10 cellular contexts compared by ENCODE assay signal in the genomic region with DNA sequence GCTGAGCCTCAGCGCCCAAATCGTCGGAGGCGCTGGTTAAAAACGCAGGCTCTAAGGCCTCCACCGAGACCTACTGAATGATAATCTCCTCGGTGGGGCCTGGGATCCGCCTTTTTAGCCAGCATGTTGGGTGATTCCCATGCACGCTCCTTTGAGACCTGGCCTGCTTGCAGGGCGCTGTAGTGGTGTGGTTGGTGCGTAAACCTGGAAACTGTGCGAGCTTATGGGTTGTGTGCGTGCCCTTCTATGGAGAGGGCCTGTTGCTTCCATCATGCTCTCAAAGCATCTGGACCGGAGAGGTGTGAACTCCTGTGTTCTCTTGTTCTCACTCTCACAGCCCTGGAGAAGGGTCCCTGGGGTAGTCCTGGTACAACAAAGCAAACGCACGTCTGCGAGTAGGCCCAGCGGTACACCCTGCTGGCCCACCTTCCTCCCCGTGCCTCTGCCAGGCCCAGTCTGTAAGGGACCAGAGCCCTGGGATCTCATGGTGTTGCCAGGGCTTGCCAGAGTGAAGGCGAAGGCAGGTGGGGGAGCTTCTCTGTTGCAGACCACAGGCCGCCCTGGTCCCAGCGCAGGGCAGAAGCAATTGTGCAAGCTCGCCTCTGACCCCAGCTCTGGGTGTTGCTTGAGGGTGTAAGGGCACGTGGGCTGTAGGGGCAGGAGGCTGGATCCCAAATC. TPM values are rescaled to one million over a fixed set of nuclear protein-coding genes. Genes with fewer than 3 reads are reported as not detected.
DNase-seq lines count a peak whose midpoint lies in the region; ATAC-seq, FAIRE-seq and TF ChIP-seq lines count a peak whose summit lies in the region.
"Had no signal": no experiment of that assay in that cellular context is flagged by ENCODE, and none has a peak within 500 bp of the region (broad histone marks: within the 10 kb centered on the region; RNA-seq: fewer than 3 reads in every experiment).

No MANE protein-coding gene starts in this region.

- H3K27me3 ChIP-seq in HepG2 (ENCODE audit: control insufficient read depth in 1 of 2, insufficient read depth in 2 of 2, low read length in 2 of 2), result peaks cover 14 to 62% of the 10 kb centered on the region in 2 experiments; a peak in 3 of 5 replicates
- H3K27me3 ChIP-seq in suprapubic skin, result peaks cover 7% of the 10 kb centered on the region
- H3K27me3 ChIP-seq: BE2C had no signal

- H4K20me1 ChIP-seq in HepG2 (ENCODE audit: insufficient read depth, low read length), result no peaks in the 10 kb centered on the region

- H3K9me3 Mint-ChIP-seq in T-helper 1 cell treated with Interleukin-12 subunit alpha and Interleukin-12 subunit beta and Interleukin-4 antibody, amounts not matched to agents 30 μg/mL and 1 μg/mL, for 36 hours, result no peaks in the 10 kb centered on the region
- H3K9me3 Mint-ChIP-seq in activated naive CD8-positive, alpha-beta T cell (ENCODE audit: low read depth), result no peaks in the 10 kb centered on the region

- no peak for TF ChIP-seq RAD21 in HepG2 (CRISPR knock-in tag; IDR thresholded peaks at IDR 0.05)

- FAIRE-seq in HepG2 (lab: Jason Lieb, UNC), result no peak
- FAIRE-seq: H54 had no signal

- peaks cover 4% of the 10 kb centered on the region for H3K4me1 Mint-ChIP-seq in T-helper 1 cell treated with Interleukin-12 subunit alpha and Interleukin-12 subunit beta and Interleukin-4 antibody, amounts not matched to agents 30 μg/mL and 1 μg/mL, for 36 hours (ENCODE audit: low read depth)
- peaks cover 14% of the 10 kb centered on the region for H3K4me1 Mint-ChIP-seq in activated naive CD8-positive, alpha-beta T cell (ENCODE audit: low read depth)

- no peak overlapping the region for H2AFZ ChIP-seq in HepG2 (ENCODE audit: low read length)

- WGBS in HepG2 (ENCODE audit: low lambda C conversion rate), result 87% methylated on average over 17 of the region's 24 CpGs
- WGBS in suprapubic skin, result 78% methylated on average over 21 of the region's 24 CpGs

- CTCF ChIA-PET in HepG2 (lab: Yijun Ruan, JAX; ENCODE audit: low intra/inter-chr PET ratio, low total read pairs), result no interaction called here

- POLR2A ChIA-PET in HepG2 (lab: Yijun Ruan, JAX), result no interaction called here

- TF ChIP-seq EP300 in HepG2 (IDR thresholded peaks at IDR 0.05; ENCODE audit: low read depth in 2 of 2, low read length in 2 of 2), result no peak
- no peak for TF ChIP-seq EP300 in HepG2 (CRISPR knock-in tag; IDR thresholded peaks at IDR 0.05; ENCODE audit: borderline replicate concordance)
- no peak for TF ChIP-seq EP300 in suprapubic skin (IDR thresholded peaks at IDR 0.05)

- TF ChIP-seq POLR2A in HepG2 (IDR thresholded peaks at IDR 0.05; ENCODE audit: insufficient read depth in 1 of 2, low read depth in 2 of 2, low read length in 2 of 2) (no peak), suprapubic skin (IDR thresholded peaks at IDR 0.05) (no peak)

- H3K9me3 ChIP-seq in HepG2 (ENCODE audit: low read length) (no peaks in the 10 kb centered on the region), suprapubic skin (no peaks in the 10 kb centered on the region)
- H3K9me3 ChIP-seq: BE2C had no signal

- no peaks in the 10 kb centered on the region for H3K36me3 ChIP-seq in HepG2 (replicated peaks in 1 of 2; ENCODE audit: control insufficient read depth in 1 of 2, insufficient read depth in 2 of 2, low read length in 2 of 2)
- no peaks in the 10 kb centered on the region for H3K36me3 ChIP-seq in suprapubic skin
- H3K36me3 ChIP-seq: BE2C had no signal

- H3K4me1 ChIP-seq in HepG2 (ENCODE audit: insufficient read depth, low read length) (peaks cover 32% of the 10 kb centered on the region), suprapubic skin (peaks cover 18% of the 10 kb centered on the region)
- H3K4me1 ChIP-seq: BE2C had no signal

- no peak for ATAC-seq in HepG2

- H3K4me2 ChIP-seq in HepG2 (ENCODE audit: low read depth, low read length), result peak overlapping the region; percentile 47; the same call in 1 of the 2 replicates

- no peak overlapping the region for H3K27ac Mint-ChIP-seq in T-helper 1 cell treated with Interleukin-12 subunit alpha and Interleukin-12 subunit beta and Interleukin-4 antibody, amounts not matched to agents 30 μg/mL and 1 μg/mL, for 36 hours
- H3K27ac Mint-ChIP-seq in activated naive CD8-positive, alpha-beta T cell, result no peak overlapping the region

- H3K4me3 Mint-ChIP-seq in T-helper 1 cell treated with Interleukin-12 subunit alpha and Interleukin-12 subunit beta and Interleukin-4 antibody, amounts not matched to agents 30 μg/mL and 1 μg/mL, for 36 hours, result peak overlapping the region; percentile 71
- peak overlapping the region; percentile 85 for H3K4me3 Mint-ChIP-seq in activated naive CD8-positive, alpha-beta T cell

- no TSS peak for BruUV-seq in HepG2 (replicated peaks; lab: Mats Ljungman, UMichigan)

- in situ Hi-C loops in HepG2 (cut with HindIII; ENCODE audit: extremely low pct_ligation_motif_present, low pct_unique_long_range_greater_than_20kb), result no loop called here

- H3K27me3 Mint-ChIP-seq in T-helper 1 cell treated with Interleukin-12 subunit alpha and Interleukin-12 subunit beta and Interleukin-4 antibody, amounts not matched to agents 30 μg/mL and 1 μg/mL, for 36 hours (ENCODE audit: low read depth), result peaks cover 64% of the 10 kb centered on the region
- peaks cover 1% of the 10 kb centered on the region for H3K27me3 Mint-ChIP-seq in activated naive CD8-positive, alpha-beta T cell

- DNase-seq in T-helper 1 cell (no peak), HepG2 (ENCODE audit: low spot score) (no peak), suprapubic skin (ENCODE audit: low spot score in 2 of 2) (no peak), DMS79 treated with DMSO at 0.1 percent for 48 hours (lab: John Stamatoyannopoulos, UW) (no peak), KG1 (lab: John Stamatoyannopoulos, UW) (no peak), ecto neural progenitor cell (ENCODE audit: low spot score) (no peak)

- no peak overlapping the region for H3K9ac ChIP-seq in HepG2 (ENCODE audit: insufficient read depth, low read depth, low read length)

- H3K79me2 ChIP-seq in HepG2 (ENCODE audit: insufficient read depth, low read length), result no peaks in the 10 kb centered on the region

- H3K36me3 Mint-ChIP-seq in T-helper 1 cell treated with Interleukin-12 subunit alpha and Interleukin-12 subunit beta and Interleukin-4 antibody, amounts not matched to agents 30 μg/mL and 1 μg/mL, for 36 hours (ENCODE audit: low read depth), result peaks cover 2% of the 10 kb centered on the region
- no peaks in the 10 kb centered on the region for H3K36me3 Mint-ChIP-seq in activated naive CD8-positive, alpha-beta T cell

- H3K27ac ChIP-seq in HepG2 (ENCODE audit: extremely low read length, insufficient read depth, low read length) (no peak overlapping the region), suprapubic skin (no peak overlapping the region)

- peak overlapping the region in 2 of 3 experiments; percentile 16 to 55; a peak in 2 of 6 replicates for H3K4me3 ChIP-seq in HepG2 (replicated peaks in 1 of 3; ENCODE audit: insufficient read depth in 1 of 3, low read depth in 2 of 3, low read length in 3 of 3)
- H3K4me3 ChIP-seq in suprapubic skin, result peak overlapping the region; percentile 72

- TF ChIP-seq CTCF in HepG2 (CRISPR knock-in tag; IDR thresholded peaks at IDR 0.05) (no peak), suprapubic skin (IDR thresholded peaks at IDR 0.05) (no peak)

- intact Hi-C loops in HepG2 (cut with micrococcal nuclease; ENCODE audit: unreplicated experiment), result loop anchor here (5.0 kb wide), 1 partner anchor 35 kb away; no protein-coding TSS in a partner anchor

TF ChIP-seq in HepG2, 621 proteins besides CTCF, POLR2A, EP300 and RAD21 (continues in another document):
- TF ChIP-seq, protein P1, sequence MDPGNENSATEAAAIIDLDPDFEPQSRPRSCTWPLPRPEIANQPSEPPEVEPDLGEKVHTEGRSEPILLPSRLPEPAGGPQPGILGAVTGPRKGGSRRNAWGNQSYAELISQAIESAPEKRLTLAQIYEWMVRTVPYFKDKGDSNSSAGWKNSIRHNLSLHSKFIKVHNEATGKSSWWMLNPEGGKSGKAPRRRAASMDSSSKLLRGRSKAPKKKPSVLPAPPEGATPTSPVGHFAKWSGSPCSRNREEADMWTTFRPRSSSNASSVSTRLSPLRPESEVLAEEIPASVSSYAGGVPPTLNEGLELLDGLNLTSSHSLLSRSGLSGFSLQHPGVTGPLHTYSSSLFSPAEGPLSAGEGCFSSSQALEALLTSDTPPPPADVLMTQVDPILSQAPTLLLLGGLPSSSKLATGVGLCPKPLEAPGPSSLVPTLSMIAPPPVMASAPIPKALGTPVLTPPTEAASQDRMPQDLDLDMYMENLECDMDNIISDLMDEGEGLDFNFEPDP (CRISPR knock-in tag; conservative IDR thresholded peaks at IDR 0.05), result no peak
- TF ChIP-seq HNRNPL (IDR thresholded peaks at IDR 0.05; ENCODE audit: low read depth, low read length), result no peak
- TF ChIP-seq NFE2 (CRISPR knock-in tag; IDR thresholded peaks at IDR 0.05), result no peak

RNA-seq across cellular contexts. Expression of a gene that starts 0.8 kb away (rescaled TPM):
- 0.06 TPM in 1 of 2 replicates, not detected in the other for total RNA-seq in HepG2 (2016; rRNA removed; fragmentation: Illumina TruSeq; extraction: Trizol)
- total RNA-seq in HepG2 (2016; cell fraction: cytosol; rRNA removed; fragmentation: Illumina TruSeq; extraction: Trizol; ENCODE audit: low read depth), result not detected in 2 replicates
- total RNA-seq in HepG2 (2016; cell fraction: insoluble cytoplasmic fraction; rRNA removed; fragmentation: Illumina TruSeq; extraction: Trizol), result 0.10 TPM in 1 of 2 replicates, not detected in the other
- 0.15 and 0.21 TPM in 2 replicates for total RNA-seq in HepG2 (2016; cell fraction: membrane; rRNA removed; fragmentation: Illumina TruSeq; extraction: Trizol)
- not detected in 2 replicates for total RNA-seq in HepG2 (2016; cell fraction: nucleus; rRNA removed; fragmentation: Illumina TruSeq; extraction: Trizol)
- polyA plus RNA-seq in HepG2 (2011; rRNA removed), result 0.03 and 0.18 TPM in 2 replicates
- 0.04 and 0.06 TPM in 2 replicates for polyA plus RNA-seq in HepG2 (2011; cell fraction: cytosol; rRNA removed)
- polyA plus RNA-seq in HepG2 (2011; cell fraction: nucleus; rRNA removed), result 0.10 and 0.12 TPM in 2 replicates
- 0.64 and 0.87 TPM in 2 replicates for polyA plus RNA-seq in HepG2 (2012)
- not detected in 2 replicates for polyA plus RNA-seq in HepG2 (2016; cell fraction: cytosol; fragmentation: Illumina TruSeq; extraction: Trizol; ENCODE audit: low read depth)
- polyA plus RNA-seq in HepG2 (2016; cell fraction: insoluble cytoplasmic fraction; fragmentation: Illumina TruSeq; extraction: Trizol; ENCODE audit: low read depth), result not detected in 2 replicates
- polyA plus RNA-seq in HepG2 (2016; cell fraction: membrane; fragmentation: Illumina TruSeq; extraction: Trizol; ENCODE audit: low read depth), result 0.08 TPM in 1 of 2 replicates, not detected in the other
- not detected in 2 replicates for polyA plus RNA-seq in HepG2 (2016; cell fraction: nucleus; fragmentation: Illumina TruSeq; extraction: Trizol; ENCODE audit: insufficient read depth, low read depth)
- polyA minus RNA-seq in HepG2 (2011; rRNA and poly(A)+ RNA removed; ENCODE audit: low replicate concordance), result 1.6 TPM in 1 of 2 replicates, not detected in the other
- not detected in 2 replicates for polyA minus RNA-seq in HepG2 (2011; cell fraction: cytosol; rRNA and poly(A)+ RNA removed)
- polyA minus RNA-seq in HepG2 (2011; cell fraction: nucleus; rRNA and poly(A)+ RNA removed), result 0.25 TPM in 1 of 2 replicates, not detected in the other
- total RNA-seq in suprapubic skin, result under 1 TPM; 0.64 to 0.99 (median 0.90) TPM
